ENCODE assay signal across 1 cellular context in genomic region chr2:187541086-187542085, GRCh38.
A peak's percentile ranks its signal among the peaks of the same experiment; 100 is the strongest.
TF ChIP-seq lines count a peak whose summit lies in the region.

No MANE protein-coding gene starts in this region.

TF ChIP-seq in liver, 16 proteins besides CTCF, POLR2A, EP300 and RAD21 (continued from another document):
- TF ChIP-seq ZBTB33 (IDR thresholded peaks at IDR 0.05) (peak; percentile 66), TAF1 (conservative IDR thresholded peaks at IDR 0.05) (no peak), FOXA2 (IDR thresholded peaks at IDR 0.05) (peak; percentile 91), GABPA (IDR thresholded peaks at IDR 0.05 in 1 of 2, conservative IDR thresholded peaks at IDR 0.05 in 1 of 2) (peak in 1 of 2 donors; percentile 52), RXRA (IDR thresholded peaks at IDR 0.05) (peak; percentile 81 to 86), JUND (IDR thresholded peaks at IDR 0.05) (peak; percentile 55 to 80)
- TF ChIP-seq, protein P1, sequence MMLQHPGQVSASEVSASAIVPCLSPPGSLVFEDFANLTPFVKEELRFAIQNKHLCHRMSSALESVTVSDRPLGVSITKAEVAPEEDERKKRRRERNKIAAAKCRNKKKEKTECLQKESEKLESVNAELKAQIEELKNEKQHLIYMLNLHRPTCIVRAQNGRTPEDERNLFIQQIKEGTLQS (IDR thresholded peaks at IDR 0.05) = peak; percentile 36
TF ChIP-seq in liver: peak in this region for 15.
